ENCODE assay signal across 24 cellular contexts in the genomic region with DNA sequence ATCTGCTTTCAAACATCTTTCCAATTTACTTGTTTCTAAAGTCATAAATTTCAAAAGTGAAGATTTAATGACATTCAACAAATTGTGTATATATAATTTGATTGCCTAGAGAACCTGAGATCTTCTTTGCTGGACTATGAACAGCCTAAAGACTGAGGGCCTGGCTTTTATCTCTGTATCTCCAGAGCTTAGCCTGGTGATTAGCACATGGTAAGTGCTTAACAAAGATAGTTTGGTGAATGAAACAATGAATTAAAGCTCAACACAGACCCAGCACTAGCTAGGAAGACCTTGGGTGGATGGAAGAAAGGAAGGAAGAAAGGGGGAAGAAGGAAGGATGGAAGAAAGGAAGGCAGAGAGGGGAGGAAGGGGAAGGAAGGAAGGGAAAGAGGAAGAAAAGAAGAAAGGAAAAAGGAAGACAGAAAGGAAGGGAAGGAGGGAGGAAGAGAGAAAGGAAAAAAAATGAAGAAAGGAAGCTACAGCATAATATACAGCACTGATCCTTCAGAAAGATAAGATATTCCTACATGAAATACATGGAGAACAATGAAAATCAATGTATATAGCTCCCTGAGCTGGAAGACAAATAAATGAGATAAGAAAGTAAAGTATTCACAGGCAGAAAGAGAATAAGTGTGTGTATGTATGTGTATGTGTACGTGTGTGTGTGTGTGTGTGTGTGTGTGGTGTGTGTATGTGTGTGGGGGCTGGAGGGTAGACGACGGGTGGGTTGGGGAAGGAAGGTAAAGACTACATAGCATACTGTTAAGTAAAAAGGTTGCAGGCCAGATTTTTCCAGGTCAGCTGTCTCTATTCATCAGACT.
DNase-seq lines count a peak whose midpoint lies in the region; ATAC-seq, FAIRE-seq and TF ChIP-seq lines count a peak whose summit lies in the region.
"Had no signal": no experiment of that assay in that cellular context is flagged by ENCODE, and none has a peak within 500 bp of the region (broad histone marks: within the 10 kb centered on the region; RNA-seq: fewer than 3 reads in every experiment).

No MANE protein-coding gene starts in this region.

- CTCF ChIA-PET in AG04450 (lab: Charles Lee): interaction anchor here (0.6 to 1.5 kb wide), 5 partner anchors 15 to 519 kb away, joined by 3 to 4 read pairs (median 3); no protein-coding TSS in a partner anchor

- H2BK120ac ChIP-seq in mesenchymal stem cell (ENCODE audit: low read depth, low read length): no peak overlapping the region

- H4K8ac ChIP-seq in mesenchymal stem cell (ENCODE audit: low read length): no peak overlapping the region

- no peaks in the 10 kb centered on the region for H3K9me3 ChIP-seq in AG04450 (ENCODE audit: control insufficient read depth, insufficient read depth, low read length)
- no peaks in the 10 kb centered on the region for H3K9me3 ChIP-seq in astrocyte (ENCODE audit: insufficient read depth, low read depth, low read length)
- H3K9me3 ChIP-seq in mesenchymal stem cell (ENCODE audit: control insufficient read depth, low read length): no peaks in the 10 kb centered on the region
- H3K9me3 ChIP-seq in thoracic aorta: no peaks in the 10 kb centered on the region
- H3K9me3 ChIP-seq in BE2C: no peaks in the 10 kb centered on the region
- H3K9me3 ChIP-seq: colonic mucosa had no signal

- H3K4me3 Mint-ChIP-seq in astrocyte (ENCODE audit: unreplicated experiment) (no peak overlapping the region), endothelial cell (ENCODE audit: unreplicated experiment) (no peak overlapping the region)
- H3K4me3 Mint-ChIP-seq: activated CD8-positive, alpha-beta T cell treated with anti-CD3 and anti-CD28 coated beads, Interleukin-2, amount 10 ng/mL, durations not matched to agents 7 days and 5 days; activated T-cell treated with anti-CD3 and anti-CD28 coated beads, Interleukin-2, amount 50 U/mL, for 4 hours; brain; CD14-positive monocyte; memory B cell; natural killer cell treated with Interleukin-12 subunit alpha and Interleukin-12 subunit beta and Interleukin-15 and Interleukin-18, amount 100 ng/mL, for 72 hours had no signal

- H3K4me1 Mint-ChIP-seq in astrocyte (ENCODE audit: low read depth, unreplicated experiment) (peaks cover 11% of the 10 kb centered on the region), endothelial cell (ENCODE audit: unreplicated experiment) (peaks cover 5% of the 10 kb centered on the region)
- H3K4me1 Mint-ChIP-seq: memory B cell had no signal

- H2AFZ ChIP-seq in astrocyte (ENCODE audit: low read depth, low read length) (no peak overlapping the region), mesenchymal stem cell (ENCODE audit: low read depth, low read length) (no peak overlapping the region)

- TF ChIP-seq CTCF in AG04450 (IDR thresholded peaks at IDR 0.05; ENCODE audit: low read depth, low read length): no peak
- no peak for TF ChIP-seq CTCF in astrocyte (IDR thresholded peaks at IDR 0.05; ENCODE audit: insufficient read depth, low read depth, low read length)
- TF ChIP-seq CTCF in thoracic aorta (IDR thresholded peaks at IDR 0.05): no peak
- TF ChIP-seq CTCF in BE2C (IDR thresholded peaks at IDR 0.05; ENCODE audit: low read depth, low read length): no peak
- TF ChIP-seq CTCF in endothelial cell (IDR thresholded peaks at IDR 0.05; ENCODE audit: unreplicated experiment): no peak

- H3K79me2 ChIP-seq in astrocyte (ENCODE audit: insufficient read depth, low read length): no peaks in the 10 kb centered on the region

- no peak overlapping the region for H3K9ac ChIP-seq in astrocyte (ENCODE audit: low read length)
- H3K9ac ChIP-seq in mesenchymal stem cell (ENCODE audit: low read length): peak overlapping the region; percentile 41

- H3K4ac ChIP-seq in mesenchymal stem cell (ENCODE audit: low read depth in 1 of 2, low read length in 2 of 2): no peak overlapping the region

- POLR2A ChIA-PET in AG04450 (lab: Yijun Ruan, JAX): interaction anchor here (0.7 kb wide), 1 partner anchor 348 kb away, joined by 7 read pairs; no protein-coding TSS in a partner anchor

- WGBS in mesenchymal stem cell: 67% methylated on average over 2 of the region's 3 CpGs

- H4K91ac ChIP-seq in mesenchymal stem cell (ENCODE audit: low read length): no peak overlapping the region

- no peak for DNase-seq in AG04450 (ENCODE audit: low read depth, low spot score)
- DNase-seq in astrocyte (ENCODE audit: low read depth): no peak
- no peak for DNase-seq in mesenchymal stem cell
- DNase-seq in thoracic aorta (ENCODE audit: low spot score): no peak
- no peak for DNase-seq in LoVo (ENCODE audit: low spot score)
- DNase-seq in BE2C: no peak
- DNase-seq in NCI-H526 treated with DMSO at 0.1 percent for 48 hours (lab: John Stamatoyannopoulos, UW): no peak
- no peak for DNase-seq in endothelial cell (ENCODE audit: low spot score)
- DNase-seq: activated CD4-positive, CD25-positive, alpha-beta regulatory T cell; activated CD8-positive, alpha-beta T cell treated with anti-CD3 and anti-CD28 coated beads, Interleukin-2, amount 10 ng/mL, durations not matched to agents 7 days and 5 days; activated naive CD4-positive, alpha-beta T cell treated with anti-CD3 and anti-CD28 coated beads, Interleukin-2, amount 50 U/mL, for 16 hours; activated T-cell treated with anti-CD3 and anti-CD28 coated beads, Interleukin-2, amount 50 U/mL, for 4 hours; kidney; NCI-H1436 treated with DMSO at 0.1 percent for 48 hours; NCI-H2171; NCI-H774; SIG-M5 had no signal

- H3K36me3 ChIP-seq in astrocyte (ENCODE audit: insufficient read depth, low read length) (no peaks in the 10 kb centered on the region), mesenchymal stem cell (ENCODE audit: control insufficient read depth in 1 of 2, insufficient read depth in 2 of 2, low read depth in 1 of 2, low read length in 2 of 2) (no peaks in the 10 kb centered on the region), thoracic aorta (no peaks in the 10 kb centered on the region), BE2C (no peaks in the 10 kb centered on the region)
- H3K36me3 ChIP-seq: colonic mucosa had no signal

- peak overlapping the region; percentile 10 for H3K4me2 ChIP-seq in astrocyte (ENCODE audit: low read length)
- H3K4me2 ChIP-seq in mesenchymal stem cell (ENCODE audit: low read length, poor library complexity, severe bottlenecking): no peak overlapping the region

- peak overlapping the region; percentile 12 for H3K27ac ChIP-seq in AG04450 (ENCODE audit: low read depth, low read length)
- no peak overlapping the region for H3K27ac ChIP-seq in astrocyte (ENCODE audit: low read depth, low read length)
- H3K27ac ChIP-seq in mesenchymal stem cell (ENCODE audit: low read length, poor library complexity, severe bottlenecking): no peak overlapping the region
- peak overlapping the region; percentile 36 to 69 for H3K27ac ChIP-seq in thoracic aorta
- H3K27ac ChIP-seq: colonic mucosa, foreskin keratinocyte had no signal

- no peak overlapping the region for H2BK15ac ChIP-seq in mesenchymal stem cell (ENCODE audit: low read depth, poor library complexity, severe bottlenecking)

- no peak overlapping the region for H3K27ac Mint-ChIP-seq in astrocyte (ENCODE audit: unreplicated experiment)
- H3K27ac Mint-ChIP-seq in endothelial cell (ENCODE audit: unreplicated experiment): no peak overlapping the region
- H3K27ac Mint-ChIP-seq: activated CD8-positive, alpha-beta T cell treated with anti-CD3 and anti-CD28 coated beads, Interleukin-2, amount 10 ng/mL, durations not matched to agents 7 days and 5 days; CD14-positive monocyte; memory B cell; natural killer cell treated with Interleukin-12 subunit alpha and Interleukin-12 subunit beta and Interleukin-15 and Interleukin-18, amount 100 ng/mL, for 72 hours had no signal

- H3K27me3 Mint-ChIP-seq in astrocyte (ENCODE audit: low read depth, unreplicated experiment): peaks cover 21% of the 10 kb centered on the region
- no peaks in the 10 kb centered on the region for H3K27me3 Mint-ChIP-seq in endothelial cell (ENCODE audit: unreplicated experiment)

- H2AK5ac ChIP-seq in mesenchymal stem cell (ENCODE audit: low read length, severe bottlenecking): no peak overlapping the region

- H3K27me3 ChIP-seq in AG04450 (ENCODE audit: control insufficient read depth, insufficient read depth, low read length) (no peaks in the 10 kb centered on the region), astrocyte (ENCODE audit: insufficient read depth, low read length) (peaks cover 4% of the 10 kb centered on the region), mesenchymal stem cell (ENCODE audit: control insufficient read depth in 1 of 2, insufficient read depth in 1 of 2, low read length in 2 of 2) (no peaks in the 10 kb centered on the region), thoracic aorta (replicated peaks; ENCODE audit: insufficient read depth) (no peaks in the 10 kb centered on the region), BE2C (no peaks in the 10 kb centered on the region)
- H3K27me3 ChIP-seq: colonic mucosa had no signal

- H3K4me3 ChIP-seq in AG04450 (ENCODE audit: low read depth, low read length) (no peak overlapping the region), astrocyte (ENCODE audit: insufficient read depth, low read depth, low read length) (no peak overlapping the region), mesenchymal stem cell (ENCODE audit: insufficient read depth in 1 of 2, low read depth in 1 of 2, low read length in 2 of 2) (no peak overlapping the region), thoracic aorta (no peak overlapping the region), BE2C (ENCODE audit: low read depth, low read length) (no peak overlapping the region)
- H3K4me3 ChIP-seq: colonic mucosa had no signal

- H2BK5ac ChIP-seq in mesenchymal stem cell (ENCODE audit: low read depth, low read length, poor library complexity, severe bottlenecking): no peak overlapping the region

- H3K36me3 Mint-ChIP-seq in astrocyte (ENCODE audit: low read depth, unreplicated experiment) (peaks cover 12% of the 10 kb centered on the region), endothelial cell (ENCODE audit: low read depth, unreplicated experiment) (no peaks in the 10 kb centered on the region)
- H3K36me3 Mint-ChIP-seq: brain; CD14-positive monocyte; natural killer cell treated with Interleukin-12 subunit alpha and Interleukin-12 subunit beta and Interleukin-15 and Interleukin-18, amount 100 ng/mL, for 72 hours had no signal

- H4K20me1 ChIP-seq in astrocyte (ENCODE audit: insufficient read depth, low read length): no peaks in the 10 kb centered on the region

- no peaks in the 10 kb centered on the region for H3K4me1 ChIP-seq in astrocyte (ENCODE audit: insufficient read depth, low read length)
- H3K4me1 ChIP-seq in mesenchymal stem cell (ENCODE audit: control insufficient read depth, insufficient read depth, low read depth, low read length): peaks cover 3% of the 10 kb centered on the region
- H3K4me1 ChIP-seq in thoracic aorta (ENCODE audit: control insufficient read depth in 1 of 2, low read depth in 2 of 2): peaks cover 22 to 50% of the 10 kb centered on the region in 2 donors
- H3K4me1 ChIP-seq in BE2C: peaks cover 8% of the 10 kb centered on the region
- H3K4me1 ChIP-seq: colonic mucosa, foreskin keratinocyte had no signal

- FAIRE-seq in astrocyte (lab: Jason Lieb, UNC): no peak
- FAIRE-seq: G401.6, kidney had no signal

- no peak overlapping the region for H3K18ac ChIP-seq in mesenchymal stem cell (ENCODE audit: low read depth in 1 of 2, low read length in 2 of 2)

- H3K14ac ChIP-seq in mesenchymal stem cell (ENCODE audit: low read length in 2 of 2): no peak overlapping the region

- no peak overlapping the region for H2BK12ac ChIP-seq in mesenchymal stem cell (ENCODE audit: low read length in 2 of 2)

- ATAC-seq in thoracic aorta (ENCODE audit: insufficient number of reproducible peaks, low FRiP score, low read depth): no peak
- ATAC-seq: activated CD8-positive, alpha-beta T cell treated with anti-CD3 and anti-CD28 coated beads, Interleukin-2, amount 10 ng/mL, durations not matched to agents 7 days and 5 days; activated T-cell treated with anti-CD3 and anti-CD28 coated beads, Interleukin-2, amount 50 U/mL, for 4 hours; natural killer cell treated with Interleukin-12 subunit alpha and Interleukin-12 subunit beta and Interleukin-15 and Interleukin-18, amount 100 ng/mL, for 72 hours had no signal

- H3K79me1 ChIP-seq in mesenchymal stem cell (replicated peaks; ENCODE audit: low read length, poor library complexity, severe bottlenecking): no peaks in the 10 kb centered on the region

- H3K9me3 Mint-ChIP-seq in astrocyte (ENCODE audit: unreplicated experiment) (peaks cover 3% of the 10 kb centered on the region), endothelial cell (ENCODE audit: unreplicated experiment) (no peaks in the 10 kb centered on the region)
- H3K9me3 Mint-ChIP-seq: activated T-cell treated with anti-CD3 and anti-CD28 coated beads, Interleukin-2, amount 50 U/mL, for 4 hours; memory B cell; natural killer cell treated with Interleukin-12 subunit alpha and Interleukin-12 subunit beta and Interleukin-15 and Interleukin-18, amount 100 ng/mL, for 72 hours had no signal

- H3K23ac ChIP-seq in mesenchymal stem cell (ENCODE audit: low read length in 2 of 2): no peak overlapping the region

Comparison
In these comparisons a context has a peak if more than half of its experiments do, and no peak if none do; other contexts are left out.
1. H3K27ac ChIP-seq: peak in AG04450 (single experiment) and thoracic aorta (2 of 2); none in astrocyte (single experiment) and mesenchymal stem cell (single experiment).